1 cellular context compared by ENCODE assay signal in the genomic region with DNA sequence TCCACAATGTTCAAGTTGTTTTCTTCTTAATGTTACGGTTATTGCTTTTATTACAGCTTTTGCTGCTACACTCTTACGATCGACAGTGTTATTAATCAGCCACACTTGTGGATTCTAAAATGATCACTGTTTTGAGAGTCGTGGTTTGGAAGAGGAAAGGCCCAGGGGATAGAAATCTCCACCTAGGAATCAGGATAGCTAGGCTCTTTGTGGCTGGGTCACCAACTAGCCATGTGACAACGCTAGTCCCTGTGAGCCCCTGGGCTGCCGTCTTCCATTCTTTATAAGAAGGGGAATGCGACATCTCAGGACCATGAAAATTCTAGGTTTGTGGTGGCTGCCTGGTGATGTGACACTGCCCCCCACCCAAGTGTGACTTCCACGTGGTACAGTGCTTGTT.
TF ChIP-seq lines count a peak whose summit lies in the region.

No MANE protein-coding gene starts in this region.

TF ChIP-seq in H1, 55 proteins besides CTCF, POLR2A, EP300 and RAD21:
- no peak for TF ChIP-seq HDAC2 (IDR thresholded peaks at IDR 0.05; ENCODE audit: borderline replicate concordance in 1 of 2, low read depth in 2 of 2, low read length in 2 of 2)
- TF ChIP-seq, protein P1, sequence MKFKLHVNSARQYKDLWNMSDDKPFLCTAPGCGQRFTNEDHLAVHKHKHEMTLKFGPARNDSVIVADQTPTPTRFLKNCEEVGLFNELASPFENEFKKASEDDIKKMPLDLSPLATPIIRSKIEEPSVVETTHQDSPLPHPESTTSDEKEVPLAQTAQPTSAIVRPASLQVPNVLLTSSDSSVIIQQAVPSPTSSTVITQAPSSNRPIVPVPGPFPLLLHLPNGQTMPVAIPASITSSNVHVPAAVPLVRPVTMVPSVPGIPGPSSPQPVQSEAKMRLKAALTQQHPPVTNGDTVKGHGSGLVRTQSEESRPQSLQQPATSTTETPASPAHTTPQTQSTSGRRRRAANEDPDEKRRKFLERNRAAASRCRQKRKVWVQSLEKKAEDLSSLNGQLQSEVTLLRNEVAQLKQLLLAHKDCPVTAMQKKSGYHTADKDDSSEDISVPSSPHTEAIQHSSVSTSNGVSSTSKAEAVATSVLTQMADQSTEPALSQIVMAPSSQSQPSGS (IDR thresholded peaks at IDR 0.05; ENCODE audit: low read length), result no peak
- no peak for TF ChIP-seq BACH1 (IDR thresholded peaks at IDR 0.05; ENCODE audit: low read length)
- no peak for TF ChIP-seq TAF1 (IDR thresholded peaks at IDR 0.05; ENCODE audit: low read depth, low read length)
- TF ChIP-seq TAF7 (optimal IDR thresholded peaks at IDR 0.05; ENCODE audit: borderline replicate concordance, low read depth, low read length), result no peak
- TF ChIP-seq SAP30 (IDR thresholded peaks at IDR 0.05; ENCODE audit: insufficient read depth, insufficient replicate concordance, low read length), result no peak
- no peak for TF ChIP-seq CTBP2 (IDR thresholded peaks at IDR 0.05; ENCODE audit: borderline replicate concordance, insufficient read depth, insufficient read length, low read length)
- no peak for TF ChIP-seq RFX5 (IDR thresholded peaks at IDR 0.05; ENCODE audit: borderline replicate concordance, low read depth, low read length)
- TF ChIP-seq CHD1 (IDR thresholded peaks at IDR 0.05; ENCODE audit: low read depth, low read length), result no peak
- no peak for TF ChIP-seq EGR1 (IDR thresholded peaks at IDR 0.05; ENCODE audit: borderline replicate concordance, low read depth, low read length)
- TF ChIP-seq, protein P2, sequence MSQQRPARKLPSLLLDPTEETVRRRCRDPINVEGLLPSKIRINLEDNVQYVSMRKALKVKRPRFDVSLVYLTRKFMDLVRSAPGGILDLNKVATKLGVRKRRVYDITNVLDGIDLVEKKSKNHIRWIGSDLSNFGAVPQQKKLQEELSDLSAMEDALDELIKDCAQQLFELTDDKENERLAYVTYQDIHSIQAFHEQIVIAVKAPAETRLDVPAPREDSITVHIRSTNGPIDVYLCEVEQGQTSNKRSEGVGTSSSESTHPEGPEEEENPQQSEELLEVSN (IDR thresholded peaks at IDR 0.05), result no peak
- no peak for TF ChIP-seq CREB1 (IDR thresholded peaks at IDR 0.05)
- no peak for TF ChIP-seq SP2 (IDR thresholded peaks at IDR 0.05; ENCODE audit: low read length)
